In genomic region chr13:79245937-79246574, GRCh38 we compare ENCODE assay signal across 13 cellular contexts.
A peak's percentile ranks its signal among the peaks of the same experiment; 100 is the strongest.
DNase-seq lines count a peak whose midpoint lies in the region; ATAC-seq and TF ChIP-seq lines count a peak whose summit lies in the region.
"Had no signal": no experiment of that assay in that cellular context is flagged by ENCODE, and none has a peak within 500 bp of the region (broad histone marks: within the 10 kb centered on the region; RNA-seq: fewer than 3 reads in every experiment).

No MANE protein-coding gene starts in this region.

- POLR2A ChIA-PET in activated CD4-positive, alpha-beta T cell treated with anti-CD3 and anti-CD28 coated beads for 36 hours (lab: Charles Lee) = no interaction called here

- intact Hi-C loops in activated CD4-positive, alpha-beta T cell treated with anti-CD3 and anti-CD28 coated beads for 36 hours (cut with DNase I, micrococcal nuclease) = no loop called here

- H3K27me3 Mint-ChIP-seq in activated CD4-positive, alpha-beta T cell treated with anti-CD3 and anti-CD28 coated beads for 36 hours = peaks cover 4% of the 10 kb centered on the region
- no peaks in the 10 kb centered on the region for H3K27me3 Mint-ChIP-seq in glutamatergic neuron (ENCODE audit: unreplicated experiment)

- TF ChIP-seq CTCF in glutamatergic neuron (IDR thresholded peaks at IDR 0.05; ENCODE audit: partially characterized antibody, unreplicated experiment) = no peak

- H3K9me3 Mint-ChIP-seq in activated CD4-positive, alpha-beta T cell treated with anti-CD3 and anti-CD28 coated beads for 36 hours (ENCODE audit: low read depth) = no peaks in the 10 kb centered on the region
- H3K9me3 Mint-ChIP-seq in glutamatergic neuron (ENCODE audit: unreplicated experiment) = no peaks in the 10 kb centered on the region

- CTCF ChIA-PET in activated CD4-positive, alpha-beta T cell treated with anti-CD3 and anti-CD28 coated beads for 36 hours (lab: Charles Lee) = no interaction called here

- ATAC-seq in GM18909 (IDR thresholded peaks at IDR 0.05; ENCODE audit: poor library complexity, unreplicated experiment) = peak; percentile 77
- ATAC-seq in GM21528 (IDR thresholded peaks at IDR 0.05; ENCODE audit: low FRiP score, unreplicated experiment) = peak; percentile 64
- peak; percentile 67 for ATAC-seq in HG03442 (IDR thresholded peaks at IDR 0.05; ENCODE audit: unreplicated experiment)
- no peak for ATAC-seq in activated CD4-positive, alpha-beta T cell treated with anti-CD3 and anti-CD28 coated beads for 36 hours
- ATAC-seq: gastroesophageal sphincter had no signal

- no peaks in the 10 kb centered on the region for H3K4me1 Mint-ChIP-seq in activated CD4-positive, alpha-beta T cell treated with anti-CD3 and anti-CD28 coated beads for 36 hours
- no peaks in the 10 kb centered on the region for H3K4me1 Mint-ChIP-seq in glutamatergic neuron (ENCODE audit: low read depth, unreplicated experiment)

- DNase-seq in iPS-NIHi7 (ENCODE audit: extremely low spot score) (peak; percentile 28), activated gamma-delta T cell treated with Interleukin-2 at 50 U/mL for 16 hours (no peak), glutamatergic neuron (no peak), HUDEP-2 (lab: John Stamatoyannopoulos, UW; ENCODE audit: unreplicated experiment in 76 of 76) (no peak)
- no peak for DNase-seq in activated CD4-positive, alpha-beta T cell treated with anti-CD3 and anti-CD28 coated beads for 36 hours
- DNase-seq: HCEC 1CT, KBM-7, lower lobe of right lung, WERI-Rb-1 had no signal

- H3K4me3 Mint-ChIP-seq in activated CD4-positive, alpha-beta T cell treated with anti-CD3 and anti-CD28 coated beads for 36 hours = no peak overlapping the region
- H3K4me3 Mint-ChIP-seq in glutamatergic neuron (ENCODE audit: unreplicated experiment) = no peak overlapping the region

- H3K27ac Mint-ChIP-seq in activated CD4-positive, alpha-beta T cell treated with anti-CD3 and anti-CD28 coated beads for 36 hours = no peak overlapping the region
- no peak overlapping the region for H3K27ac Mint-ChIP-seq in glutamatergic neuron (ENCODE audit: unreplicated experiment)

- no peaks in the 10 kb centered on the region for H3K36me3 Mint-ChIP-seq in activated CD4-positive, alpha-beta T cell treated with anti-CD3 and anti-CD28 coated beads for 36 hours (ENCODE audit: low read depth)
- no peaks in the 10 kb centered on the region for H3K36me3 Mint-ChIP-seq in glutamatergic neuron (ENCODE audit: unreplicated experiment)
